Comparison of ENCODE assay signal across 27 cellular contexts in the genomic region with DNA sequence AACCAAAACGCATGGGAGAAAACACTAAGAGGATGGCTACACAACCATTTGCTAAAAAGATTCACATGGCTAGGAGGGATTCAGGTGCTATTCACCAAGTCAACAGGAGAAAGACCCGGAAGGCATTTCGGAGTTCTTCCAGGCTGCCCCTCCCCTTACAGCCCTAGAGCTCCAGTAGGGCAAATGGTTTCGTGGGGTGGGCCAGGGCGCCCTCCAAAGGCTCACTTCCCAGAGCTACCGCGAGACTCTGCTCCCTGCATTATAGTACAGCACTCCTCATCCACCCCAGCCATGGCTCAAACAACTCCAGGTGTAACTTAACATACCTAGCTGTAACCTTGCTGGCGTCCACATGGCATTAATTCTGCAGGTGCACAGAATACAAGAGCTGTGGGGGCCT.
"Had no signal": no experiment of that assay in that cellular context is flagged by ENCODE, and none has a peak within 500 bp of the region (broad histone marks: within the 10 kb centered on the region; RNA-seq: fewer than 3 reads in every experiment).

No MANE protein-coding gene starts in this region.

- H3K36me3 Mint-ChIP-seq: natural killer cell; neural progenitor cell; stimulated activated effector memory CD8-positive, alpha-beta T cell treated with anti-CD3 and anti-CD28 coated beads, Interleukin-12 subunit alpha, Interleukin-12 subunit beta, amount 100 ng/mL, for 72 hours; stimulated activated naive B cell treated with anti-CD40 and anti-IgM and Interleukin-4, amounts not matched to agents 10 μg/mL and 1 μg/mL and 100 μg/mL, for 72 hours had no signal

- FAIRE-seq: small intestine had no signal

- H3K79me2 ChIP-seq: parathyroid adenoma had no signal

- H2AFZ ChIP-seq: neural progenitor cell, parathyroid adenoma had no signal

- H3K4me1 ChIP-seq: neural progenitor cell, parathyroid adenoma, psoas muscle, sigmoid colon, stomach, thyroid gland, tibial nerve, upper lobe of left lung, uterus had no signal

- H3K27ac ChIP-seq: neural progenitor cell, ovary, parathyroid adenoma, psoas muscle, right lobe of liver, sigmoid colon, stomach, thoracic aorta, thyroid gland, tibial nerve, upper lobe of left lung, uterus had no signal

- H3K27me3 ChIP-seq: neural progenitor cell, ovary, right lobe of liver, sigmoid colon, stomach, thyroid gland, tibial nerve, upper lobe of left lung, uterus had no signal

- H3K4me3 Mint-ChIP-seq: natural killer cell; nephron; neural progenitor cell; stimulated activated effector memory CD8-positive, alpha-beta T cell treated with anti-CD3 and anti-CD28 coated beads, Interleukin-12 subunit alpha, Interleukin-12 subunit beta, amount 100 ng/mL, for 72 hours; stimulated activated naive B cell treated with anti-CD40 and anti-IgM and Interleukin-4, amounts not matched to agents 10 μg/mL and 1 μg/mL and 100 μg/mL, for 72 hours; stimulated activated naive CD8-positive, alpha-beta T cell treated with anti-CD3 and anti-CD28 coated beads, Interleukin-15, Interleukin-2, amounts not matched to agents 100 ng/mL and 50 ng/mL, for 24 hours had no signal

- H3K9me3 ChIP-seq: ovary, psoas muscle, right lobe of liver, sigmoid colon, thoracic aorta, thyroid gland, tibial nerve, upper lobe of left lung, uterus had no signal

- ATAC-seq: natural killer cell; psoas muscle; right cardiac atrium; right lobe of liver; stimulated activated effector memory CD8-positive, alpha-beta T cell treated with anti-CD3 and anti-CD28 coated beads, Interleukin-12 subunit alpha, Interleukin-12 subunit beta, amount 100 ng/mL, for 72 hours; stimulated activated naive B cell treated with anti-CD40 and anti-IgM and Interleukin-4, amounts not matched to agents 10 μg/mL and 1 μg/mL and 100 μg/mL, for 72 hours had no signal

- H3K9ac ChIP-seq: neural progenitor cell, parathyroid adenoma had no signal

- H3K27me3 Mint-ChIP-seq: progenitor cell of endocrine pancreas; stimulated activated naive B cell treated with anti-CD40 and anti-IgM and Interleukin-4, amounts not matched to agents 10 μg/mL and 1 μg/mL and 100 μg/mL, for 72 hours; stimulated activated naive CD8-positive, alpha-beta T cell treated with anti-CD3 and anti-CD28 coated beads, Interleukin-15, Interleukin-2, amounts not matched to agents 100 ng/mL and 50 ng/mL, for 24 hours had no signal

- H3K36me3 ChIP-seq: neural progenitor cell, ovary, right lobe of liver, sigmoid colon, stomach, thoracic aorta, thyroid gland, tibial nerve, upper lobe of left lung, uterus had no signal

- H3K4me1 Mint-ChIP-seq: natural killer cell; stimulated activated naive B cell treated with anti-CD40 and anti-IgM and Interleukin-4, amounts not matched to agents 10 μg/mL and 1 μg/mL and 100 μg/mL, for 72 hours had no signal

- DNase-seq: natural killer cell; occipital lobe; ovary; posterior cingulate gyrus; psoas muscle; right lobe of liver; sigmoid colon; small intestine; stimulated activated CD4-positive, alpha-beta T cell treated with anti-CD3 and anti-CD28 coated beads, Interleukin-15, amount 100 ng/mL, for 24 hours; stimulated activated CD4-positive, alpha-beta T cell treated with anti-CD3 and anti-CD28 coated beads, Interleukin-2, amount 100 ng/mL, for 24 hours; stimulated activated CD4-positive, alpha-beta T cell treated with anti-CD3 and anti-CD28 coated beads, Interleukin-2, amount 100 ng/mL, for 48 hours; stimulated activated CD4-positive, alpha-beta T cell treated with anti-CD3 and anti-CD28 coated beads, Interleukin-4, amount 100 ng/mL, for 24 hours; stimulated activated naive B cell treated with anti-CD40 and anti-IgM and Interleukin-4, amounts not matched to agents 10 μg/mL and 1 μg/mL and 100 μg/mL, for 72 hours; stimulated activated naive CD4-positive, alpha-beta T cell treated with Interleukin-2 at 50 U/mL for 16 hours; stomach; thyroid gland; upper lobe of left lung; uterus had no signal

- H3K27ac Mint-ChIP-seq: natural killer cell; nephron; neural progenitor cell; progenitor cell of endocrine pancreas; stimulated activated effector memory CD8-positive, alpha-beta T cell treated with anti-CD3 and anti-CD28 coated beads, Interleukin-12 subunit alpha, Interleukin-12 subunit beta, amount 100 ng/mL, for 72 hours; stimulated activated naive B cell treated with anti-CD40 and anti-IgM and Interleukin-4, amounts not matched to agents 10 μg/mL and 1 μg/mL and 100 μg/mL, for 72 hours; stimulated activated naive CD8-positive, alpha-beta T cell treated with anti-CD3 and anti-CD28 coated beads, Interleukin-15, Interleukin-2, amounts not matched to agents 100 ng/mL and 50 ng/mL, for 24 hours had no signal

- H3K9me3 Mint-ChIP-seq: stimulated activated effector memory CD8-positive, alpha-beta T cell treated with anti-CD3 and anti-CD28 coated beads, Interleukin-12 subunit alpha, Interleukin-12 subunit beta, amount 100 ng/mL, for 72 hours; stimulated activated naive CD8-positive, alpha-beta T cell treated with anti-CD3 and anti-CD28 coated beads, Interleukin-15, Interleukin-2, amounts not matched to agents 100 ng/mL and 50 ng/mL, for 24 hours had no signal

- H3K4me2 ChIP-seq: neural progenitor cell had no signal

- H3K4me3 ChIP-seq: neural progenitor cell, ovary, psoas muscle, right lobe of liver, sigmoid colon, stomach, thoracic aorta, thyroid gland, tibial nerve, upper lobe of left lung, uterus had no signal
